38 cellular contexts compared by ENCODE assay signal in the genomic region with DNA sequence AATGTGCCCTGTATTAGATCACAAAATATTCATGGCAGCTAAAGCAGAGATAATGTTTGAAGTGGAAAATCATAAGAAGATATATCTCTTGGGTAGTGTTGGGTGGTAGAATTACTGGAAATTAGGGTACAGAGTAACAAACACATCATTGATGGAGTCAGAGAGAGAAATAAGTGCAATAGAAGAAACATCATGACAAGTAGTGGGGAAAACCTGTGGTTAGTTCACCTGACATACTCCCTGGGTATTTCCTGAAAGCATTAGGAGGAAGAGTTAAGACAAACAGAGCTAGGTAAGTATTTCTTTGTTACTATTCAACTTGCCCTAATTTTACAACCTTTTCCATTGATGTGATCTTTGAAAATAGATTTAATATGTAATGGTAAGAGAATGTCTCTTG.
"Had no signal": no experiment of that assay in that cellular context is flagged by ENCODE, and none has a peak within 500 bp of the region (broad histone marks: within the 10 kb centered on the region; RNA-seq: fewer than 3 reads in every experiment).

No MANE protein-coding gene starts in this region.

- H3K27ac ChIP-seq: adrenal gland, ascending aorta, body of pancreas, brain microvascular endothelial cell, breast epithelium, cardiac muscle cell had no signal

- H3K27me3 ChIP-seq: adrenal gland, ascending aorta, body of pancreas, brain microvascular endothelial cell, breast epithelium, cardiac muscle cell had no signal

- H3K36me3 ChIP-seq: adrenal gland, ascending aorta, brain microvascular endothelial cell, breast epithelium, cardiac muscle cell had no signal

- H3K36me3 Mint-ChIP-seq: activated naive CD4-positive, alpha-beta T cell treated with anti-CD3 and anti-CD28 coated beads, Interleukin-2, amount 10 ng/mL, durations not matched to agents 7 days and 5 days; activated naive CD4-positive, alpha-beta T cell treated with anti-CD3 and anti-CD28 coated beads, Interleukin-2, amount 50 U/mL, for 24 hours; activated naive CD4-positive, alpha-beta T cell treated with anti-CD3 and anti-CD28 coated beads, Interleukin-2, amount 50 U/mL, for 72 hours; activated naive CD8-positive, alpha-beta T cell; activated naive CD8-positive, alpha-beta T cell treated with anti-CD3 and anti-CD28 coated beads for 36 hours; activated naive CD8-positive, alpha-beta T cell treated with anti-CD3 and anti-CD28 coated beads, Interleukin-2, amount 10 ng/mL, durations not matched to agents 7 days and 5 days had no signal

- H3K27me3 Mint-ChIP-seq: activated naive CD4-positive, alpha-beta T cell treated with anti-CD3 and anti-CD28 coated beads, Interleukin-2, amount 10 ng/mL, durations not matched to agents 7 days and 5 days; activated naive CD4-positive, alpha-beta T cell treated with anti-CD3 and anti-CD28 coated beads, Interleukin-2, amount 50 U/mL, for 24 hours; activated naive CD8-positive, alpha-beta T cell; activated naive CD8-positive, alpha-beta T cell treated with anti-CD3 and anti-CD28 coated beads for 36 hours; activated naive CD8-positive, alpha-beta T cell treated with anti-CD3 and anti-CD28 coated beads, Interleukin-2, amount 10 ng/mL, durations not matched to agents 7 days and 5 days; activated naive CD8-positive, alpha-beta T cell treated with anti-CD3 and anti-CD28 coated beads, Interleukin-2, amount 50 U/mL, for 24 hours; activated T-cell treated with anti-CD3 and anti-CD28 coated beads, Interleukin-2, amount 50 U/mL, for 24 hours; activated T-helper 17 cell treated with anti-CD3 and anti-CD28 coated beads, Interleukin-2, amount 50 U/mL, for 72 hours; brain; central memory CD8-positive, alpha-beta T cell had no signal

- H3K4me1 ChIP-seq: adrenal gland, ascending aorta, body of pancreas, breast epithelium had no signal

- H3K4me1 Mint-ChIP-seq: activated naive CD4-positive, alpha-beta T cell treated with anti-CD3 and anti-CD28 coated beads, Interleukin-2, amount 10 ng/mL, durations not matched to agents 7 days and 5 days; activated naive CD4-positive, alpha-beta T cell treated with anti-CD3 and anti-CD28 coated beads, Interleukin-2, amount 50 U/mL, for 24 hours; activated naive CD8-positive, alpha-beta T cell treated with anti-CD3 and anti-CD28 coated beads for 36 hours; activated naive CD8-positive, alpha-beta T cell treated with anti-CD3 and anti-CD28 coated beads, Interleukin-2, amount 10 ng/mL, durations not matched to agents 7 days and 5 days; activated naive CD8-positive, alpha-beta T cell treated with anti-CD3 and anti-CD28 coated beads, Interleukin-2, amount 50 U/mL, for 24 hours; activated T-helper 17 cell treated with anti-CD3 and anti-CD28 coated beads, Interleukin-2, amount 50 U/mL, for 72 hours; central memory CD8-positive, alpha-beta T cell had no signal

- DNase-seq: activated effector memory CD4-positive, alpha-beta T cell treated with anti-CD3 and anti-CD28 coated beads, Interleukin-2, amount 50 U/mL, for 16 hours; activated effector memory CD4-positive, alpha-beta T cell treated with Interleukin-2 at 50 U/mL for 16 hours; activated gamma-delta T cell; activated gamma-delta T cell treated with Interleukin-2 at 50 U/mL for 16 hours; activated naive CD4-positive, alpha-beta T cell; activated naive CD4-positive, alpha-beta T cell treated with anti-CD3 and anti-CD28 coated beads for 36 hours; activated naive CD4-positive, alpha-beta T cell treated with anti-CD3 and anti-CD28 coated beads, Interleukin-2, amount 10 ng/mL, durations not matched to agents 7 days and 5 days; activated naive CD4-positive, alpha-beta T cell treated with anti-CD3 and anti-CD28 coated beads, Interleukin-2, amount 50 U/mL, for 16 hours; activated naive CD4-positive, alpha-beta T cell treated with Interleukin-2 at 50 U/mL for 16 hours; activated naive CD8-positive, alpha-beta T cell treated with anti-CD3 and anti-CD28 coated beads for 36 hours; activated naive CD8-positive, alpha-beta T cell treated with anti-CD3 and anti-CD28 coated beads, Interleukin-2, amount 10 ng/mL, durations not matched to agents 7 days and 5 days; activated naive CD8-positive, alpha-beta T cell treated with anti-CD3 and anti-CD28 coated beads, Interleukin-2, amount 50 U/mL, for 24 hours; activated T-cell treated with anti-CD3 and anti-CD28 coated beads, Interleukin-2, amount 50 U/mL, for 24 hours; activated T-cell treated with anti-CD3 and anti-CD28 coated beads, Interleukin-2, amount 50 U/mL, for 4 hours; activated T-cell treated with anti-CD3 and anti-CD28 coated beads, Interleukin-2, amount 50 U/mL, for 48 hours; activated T-cell treated with anti-CD3 and anti-CD28 coated beads, Interleukin-2, amount 50 U/mL, for 72 hours; adrenal gland; amniotic stem cell; amygdala; anterior cingulate cortex; aorta; body of pancreas; brain microvascular endothelial cell; caudate nucleus; central memory CD4-positive, alpha-beta T cell; cerebellar nuclear complex had no signal

- H3K27ac Mint-ChIP-seq: activated naive CD4-positive, alpha-beta T cell treated with anti-CD3 and anti-CD28 coated beads for 36 hours; activated naive CD4-positive, alpha-beta T cell treated with anti-CD3 and anti-CD28 coated beads, Interleukin-2, amount 10 ng/mL, durations not matched to agents 7 days and 5 days; activated naive CD4-positive, alpha-beta T cell treated with anti-CD3 and anti-CD28 coated beads, Interleukin-2, amount 50 U/mL, for 24 hours; activated naive CD4-positive, alpha-beta T cell treated with anti-CD3 and anti-CD28 coated beads, Interleukin-2, amount 50 U/mL, for 72 hours; activated naive CD8-positive, alpha-beta T cell; activated naive CD8-positive, alpha-beta T cell treated with anti-CD3 and anti-CD28 coated beads for 36 hours; activated naive CD8-positive, alpha-beta T cell treated with anti-CD3 and anti-CD28 coated beads, Interleukin-2, amount 10 ng/mL, durations not matched to agents 7 days and 5 days; activated naive CD8-positive, alpha-beta T cell treated with anti-CD3 and anti-CD28 coated beads, Interleukin-2, amount 50 U/mL, for 24 hours; activated T-cell treated with anti-CD3 and anti-CD28 coated beads, Interleukin-2, amount 50 U/mL, for 24 hours; activated T-cell treated with anti-CD3 and anti-CD28 coated beads, Interleukin-2, amount 50 U/mL, for 72 hours; activated T-helper 1 cell treated with anti-CD3 and anti-CD28 coated beads, Interleukin-12 subunit alpha, Interleukin-12 subunit beta, Interleukin-2, Interleukin-4 antibody, amounts not matched to agents 30 ng/mL and 10 ng/mL and 1 ng/mL, durations not matched to agents 14 hours and 24 hours and 36 hours; activated T-helper 17 cell treated with anti-CD3 and anti-CD28 coated beads, Interleukin-2, amount 50 U/mL, for 72 hours; activated T-helper 2 cell treated with anti-CD3 and anti-CD28 coated beads, Interferon-gamma antibody, Interleukin-2, Interleukin-4, amounts not matched to agents 10 μg/mL and 5 μg/mL and 100 μg/mL, durations not matched to agents 14 hours and 24 hours and 36 hours; brain had no signal

- H3K4me3 ChIP-seq: adrenal gland, ascending aorta, body of pancreas, breast epithelium, cardiac muscle cell had no signal

- ATAC-seq: activated naive CD4-positive, alpha-beta T cell treated with anti-CD3 and anti-CD28 coated beads, Interleukin-2, amount 50 U/mL, for 72 hours; activated naive CD8-positive, alpha-beta T cell treated with anti-CD3 and anti-CD28 coated beads, Interleukin-2, amount 50 U/mL, for 24 hours; activated T-cell treated with anti-CD3 and anti-CD28 coated beads, Interleukin-2, amount 50 U/mL, for 4 hours; activated T-cell treated with anti-CD3 and anti-CD28 coated beads, Interleukin-2, amount 50 U/mL, for 72 hours; activated T-helper 17 cell treated with anti-CD3 and anti-CD28 coated beads, Interleukin-2, amount 50 U/mL, for 72 hours; body of pancreas had no signal

- H3K4me3 Mint-ChIP-seq: activated naive CD4-positive, alpha-beta T cell treated with anti-CD3 and anti-CD28 coated beads for 36 hours; activated naive CD4-positive, alpha-beta T cell treated with anti-CD3 and anti-CD28 coated beads, Interleukin-2, amount 10 ng/mL, durations not matched to agents 7 days and 5 days; activated naive CD4-positive, alpha-beta T cell treated with anti-CD3 and anti-CD28 coated beads, Interleukin-2, amount 50 U/mL, for 24 hours; activated naive CD8-positive, alpha-beta T cell; activated naive CD8-positive, alpha-beta T cell treated with anti-CD3 and anti-CD28 coated beads for 36 hours; activated naive CD8-positive, alpha-beta T cell treated with anti-CD3 and anti-CD28 coated beads, Interleukin-2, amount 10 ng/mL, durations not matched to agents 7 days and 5 days; activated naive CD8-positive, alpha-beta T cell treated with anti-CD3 and anti-CD28 coated beads, Interleukin-2, amount 50 U/mL, for 24 hours; activated T-cell treated with anti-CD3 and anti-CD28 coated beads, Interleukin-2, amount 50 U/mL, for 24 hours; activated T-cell treated with anti-CD3 and anti-CD28 coated beads, Interleukin-2, amount 50 U/mL, for 4 hours; activated T-cell treated with anti-CD3 and anti-CD28 coated beads, Interleukin-2, amount 50 U/mL, for 72 hours; activated T-helper 1 cell treated with anti-CD3 and anti-CD28 coated beads, Interleukin-12 subunit alpha, Interleukin-12 subunit beta, Interleukin-2, Interleukin-4 antibody, amounts not matched to agents 30 ng/mL and 10 ng/mL and 1 ng/mL, durations not matched to agents 14 hours and 24 hours and 36 hours; activated T-helper 17 cell treated with anti-CD3 and anti-CD28 coated beads, Interleukin-2, amount 50 U/mL, for 72 hours; brain; central memory CD8-positive, alpha-beta T cell had no signal

- FAIRE-seq: bronchial epithelial cell had no signal

- H3K9me3 ChIP-seq: adrenal gland, ascending aorta, body of pancreas, breast epithelium had no signal
